In genomic region chr2:43055985-43056384, GRCh38 we compare ENCODE assay signal across 19 cellular contexts.
DNase-seq lines count a peak whose midpoint lies in the region; TF ChIP-seq lines count a peak whose summit lies in the region.
"Had no signal": no experiment of that assay in that cellular context is flagged by ENCODE, and none has a peak within 500 bp of the region (broad histone marks: within the 10 kb centered on the region; RNA-seq: fewer than 3 reads in every experiment).

No MANE protein-coding gene starts in this region.

- no peak overlapping the region for H2AFZ ChIP-seq in H9 (ENCODE audit: low read length)

- no peak overlapping the region for H2AK5ac ChIP-seq in H9 (ENCODE audit: insufficient read length, low read length)

- H3K27me3 Mint-ChIP-seq in H9 (ENCODE audit: low read depth), result 0 out of 2 replicates have a peak, but pooled peaks cover 1% of the 10 kb centered on the region
- H3K27me3 Mint-ChIP-seq in nephron (ENCODE audit: low read depth), result peaks cover 6% of the 10 kb centered on the region

- H4K20me1 ChIP-seq in H9 (ENCODE audit: control insufficient read depth, insufficient read depth, insufficient read length), result no peaks in the 10 kb centered on the region

- no peak overlapping the region for H2BK120ac ChIP-seq in H9 (ENCODE audit: low read depth, low read length, poor library complexity, severe bottlenecking)

- H3K4me3 Mint-ChIP-seq in H9, result no peak overlapping the region
- H3K4me3 Mint-ChIP-seq in nephron, result no peak overlapping the region
- H3K4me3 Mint-ChIP-seq: IgD-negative memory B cell had no signal

- H3K9ac ChIP-seq in H9 (ENCODE audit: extremely low read depth, insufficient read length, low read length), result no peak overlapping the region

- H2BK20ac ChIP-seq in H9 (ENCODE audit: low read depth, low read length, poor library complexity, severe bottlenecking), result no peak overlapping the region

- H3K27ac Mint-ChIP-seq in H9, result no peak overlapping the region
- H3K27ac Mint-ChIP-seq in nephron, result peak overlapping the region in 2 of 3 experiments; percentile 65 to 74
- H3K27ac Mint-ChIP-seq: IgD-negative memory B cell had no signal

- no peak overlapping the region for H4K5ac ChIP-seq in H9 (ENCODE audit: insufficient read length, low read depth, low read length)

- H3K36me3 ChIP-seq in spleen, result no peaks in the 10 kb centered on the region
- H3K36me3 ChIP-seq: HAP-1, MG63 had no signal

- H3K23me2 ChIP-seq in H9 (ENCODE audit: insufficient read length, low read depth, low read length, poor library complexity, severe bottlenecking), result no peaks in the 10 kb centered on the region

- no peaks in the 10 kb centered on the region; a peak in 1 of 7 replicates for H3K36me3 Mint-ChIP-seq in H9 (ENCODE audit: insufficient read depth in 1 of 3, low read depth in 3 of 3)
- peaks cover 2% of the 10 kb centered on the region for H3K36me3 Mint-ChIP-seq in nephron (ENCODE audit: low read depth)

- H3K27ac ChIP-seq in H9 (ENCODE audit: insufficient read length, low read depth, low read length), result no peak overlapping the region
- H3K27ac ChIP-seq in angular gyrus (ENCODE audit: low read depth, low read length), result peak overlapping the region; percentile 51
- H3K27ac ChIP-seq in spleen, result no peak overlapping the region
- H3K27ac ChIP-seq: HL-60 had no signal

- TF ChIP-seq CTCF in H9 (conservative IDR thresholded peaks at IDR 0.05) (no peak), nephron (IDR thresholded peaks at IDR 0.05; ENCODE audit: unreplicated experiment in 3 of 3) (no peak), spleen (IDR thresholded peaks at IDR 0.05 in 8 of 11, conservative IDR thresholded peaks at IDR 0.05 in 3 of 11) (no peak)

- intact Hi-C loops in spleen (cut with DNase I; ENCODE audit: low total_unique reads), result no loop called here

- H2BK5ac ChIP-seq in H9 (ENCODE audit: insufficient read length, low read length), result no peak overlapping the region

- no peak overlapping the region for H4K8ac ChIP-seq in H9 (replicated peaks; ENCODE audit: insufficient read length, low read depth, low read length)

- no peaks in the 10 kb centered on the region for H3K9me3 ChIP-seq in H9 (ENCODE audit: control insufficient read depth, low read depth, low read length)
- no peaks in the 10 kb centered on the region for H3K9me3 ChIP-seq in spleen
- H3K9me3 ChIP-seq: HAP-1, MG63 had no signal

- H3K23ac ChIP-seq in H9 (ENCODE audit: insufficient read length, low read depth, low read length), result no peak overlapping the region

- no peak overlapping the region for H3K4me3 ChIP-seq in spleen
- H3K4me3 ChIP-seq: HAP-1, MG63 had no signal

- no peak overlapping the region for H2BK12ac ChIP-seq in H9 (ENCODE audit: insufficient read length, low read depth, low read length)

- no peak overlapping the region for H2BK15ac ChIP-seq in H9 (ENCODE audit: low read depth, low read length)

- WGBS in H9 (ENCODE audit: extremely low coverage, insufficient read length, low lambda C conversion rate), result no CpG with 5 or more reads among the region's 3 CpGs
- 55 to 85% (median 64%) methylated on average over 3 of the region's 3 CpGs for WGBS in spleen, 5 donors

- no peaks in the 10 kb centered on the region for H3K79me2 ChIP-seq in H9 (ENCODE audit: insufficient read depth, low read length)

- H3K18ac ChIP-seq in H9 (ENCODE audit: insufficient read length, low read depth, low read length), result no peak overlapping the region

- no peak overlapping the region for H3K56ac ChIP-seq in H9 (ENCODE audit: insufficient read length, low read depth, low read length)

- no peak overlapping the region for H4K91ac ChIP-seq in H9 (ENCODE audit: insufficient read length, low read depth, low read length)

- no peaks in the 10 kb centered on the region for H3K79me1 ChIP-seq in H9 (ENCODE audit: insufficient read depth, low read depth, low read length, poor library complexity, severe bottlenecking)

- H3K4me1 Mint-ChIP-seq in H9, result peaks cover 14 to 25% of the 10 kb centered on the region in 2 experiments
- peaks cover 66% of the 10 kb centered on the region for H3K4me1 Mint-ChIP-seq in nephron

- H3K4me2 ChIP-seq in H9 (ENCODE audit: insufficient read depth, insufficient read length, low read length), result no peak overlapping the region

- no peak overlapping the region for H3T11ph ChIP-seq in H9 (ENCODE audit: low read length)

- no peaks in the 10 kb centered on the region for H3K27me3 ChIP-seq in H9 (ENCODE audit: insufficient read depth, low read length)
- H3K27me3 ChIP-seq in spleen (replicated peaks in 1 of 7), result no peaks in the 10 kb centered on the region
- H3K27me3 ChIP-seq: MG63 had no signal

- H3K4ac ChIP-seq in H9 (ENCODE audit: low read depth, low read length), result no peak overlapping the region

- H3K14ac ChIP-seq in H9 (ENCODE audit: insufficient read depth, low read length), result peak overlapping the region; percentile 15; the same call in 1 of the 2 replicates

- DNase-seq in H9, result no peak
- peak; percentile 39 for DNase-seq in spleen
- no peak for DNase-seq in NK-92 treated with Interleukin-12 subunit alpha and Interleukin-12 subunit beta, amount 100 ng/mL, for 24 hours (lab: John Stamatoyannopoulos, UW)
- no peak for DNase-seq in NCI-H1105 treated with DMSO at 0.1 percent for 48 hours (lab: John Stamatoyannopoulos, UW)
- no peak for DNase-seq in NCI-H1105 (lab: John Stamatoyannopoulos, UW)
- DNase-seq: C1 segment of cervical spinal cord, DMS 273 treated with DMSO at 0.1 percent for 48 hours, GF-D8, Karpas-422, MG63, NCI-H1092, NCI-H1694, NCI-H2081 treated with DMSO at 0.1 percent for 48 hours, SHP77 treated with DMSO at 0.1 percent for 48 hours had no signal

- H3K9me3 Mint-ChIP-seq in H9, result peaks cover 0 to 2% of the 10 kb centered on the region in 2 experiments; a peak in 2 of 5 replicates
- H3K9me3 Mint-ChIP-seq in nephron, result peaks cover 5% of the 10 kb centered on the region

- TF ChIP-seq POLR2A in spleen (IDR thresholded peaks at IDR 0.05), result no peak

- H3K4me1 ChIP-seq in H9 (ENCODE audit: insufficient read depth, low read length) (no peaks in the 10 kb centered on the region; the same call in 1 of the 2 replicates), spleen (peaks cover 11 to 39% (median 27%) of the 10 kb centered on the region in 6 donors)
- H3K4me1 ChIP-seq: HAP-1 had no signal

Comparison
In these comparisons a context has a peak if more than half of its experiments do, and no peak if none do; other contexts are left out.
1. H3K27ac Mint-ChIP-seq: peak in nephron (2 of 3); none in H9 (0 of 3).